1 cellular context compared by ENCODE assay signal in the genomic region with DNA sequence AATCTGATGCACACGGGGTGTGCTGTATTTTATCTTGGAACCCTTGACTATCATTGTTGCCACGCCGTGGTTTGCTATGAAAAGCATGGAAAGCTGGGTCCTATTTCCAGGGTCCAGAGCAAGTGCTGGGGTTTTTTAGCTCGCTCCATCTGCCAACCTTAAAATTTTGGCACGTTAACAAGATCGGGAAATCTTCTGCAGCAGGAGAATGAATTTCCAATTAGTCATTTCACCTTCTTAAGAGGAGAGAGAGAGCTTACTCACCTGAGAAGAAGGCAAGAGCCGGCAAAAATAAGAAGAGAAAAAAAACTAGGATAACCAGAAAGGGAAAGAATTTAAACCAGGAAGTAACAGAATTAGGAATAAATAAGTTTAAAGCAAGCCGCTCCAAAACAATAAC.
TF ChIP-seq lines count a peak whose summit lies in the region.

No MANE protein-coding gene starts in this region.

TF ChIP-seq in IMR-90, 13 proteins besides CTCF, POLR2A, EP300 and RAD21 (continued from another document):
- TF ChIP-seq, protein P1, sequence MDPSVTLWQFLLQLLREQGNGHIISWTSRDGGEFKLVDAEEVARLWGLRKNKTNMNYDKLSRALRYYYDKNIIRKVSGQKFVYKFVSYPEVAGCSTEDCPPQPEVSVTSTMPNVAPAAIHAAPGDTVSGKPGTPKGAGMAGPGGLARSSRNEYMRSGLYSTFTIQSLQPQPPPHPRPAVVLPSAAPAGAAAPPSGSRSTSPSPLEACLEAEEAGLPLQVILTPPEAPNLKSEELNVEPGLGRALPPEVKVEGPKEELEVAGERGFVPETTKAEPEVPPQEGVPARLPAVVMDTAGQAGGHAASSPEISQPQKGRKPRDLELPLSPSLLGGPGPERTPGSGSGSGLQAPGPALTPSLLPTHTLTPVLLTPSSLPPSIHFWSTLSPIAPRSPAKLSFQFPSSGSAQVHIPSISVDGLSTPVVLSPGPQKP (IDR thresholded peaks at IDR 0.05; ENCODE audit: borderline replicate concordance, low read depth, low read length) = no peak
- no peak for TF ChIP-seq RFX5 (IDR thresholded peaks at IDR 0.05; ENCODE audit: low read depth, low read length)
- TF ChIP-seq, protein P2, sequence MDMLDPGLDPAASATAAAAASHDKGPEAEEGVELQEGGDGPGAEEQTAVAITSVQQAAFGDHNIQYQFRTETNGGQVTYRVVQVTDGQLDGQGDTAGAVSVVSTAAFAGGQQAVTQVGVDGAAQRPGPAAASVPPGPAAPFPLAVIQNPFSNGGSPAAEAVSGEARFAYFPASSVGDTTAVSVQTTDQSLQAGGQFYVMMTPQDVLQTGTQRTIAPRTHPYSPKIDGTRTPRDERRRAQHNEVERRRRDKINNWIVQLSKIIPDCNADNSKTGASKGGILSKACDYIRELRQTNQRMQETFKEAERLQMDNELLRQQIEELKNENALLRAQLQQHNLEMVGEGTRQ (IDR thresholded peaks at IDR 0.05; ENCODE audit: low read depth, low read length) = no peak
- no peak for TF ChIP-seq SMC3 (IDR thresholded peaks at IDR 0.05; ENCODE audit: low read depth, low read length)
- TF ChIP-seq MXI1 (IDR thresholded peaks at IDR 0.05; ENCODE audit: borderline replicate concordance, low read depth, low read length) = no peak
- no peak for TF ChIP-seq BHLHE40 (IDR thresholded peaks at IDR 0.05; ENCODE audit: low read depth, low read length)
- TF ChIP-seq FOS (IDR thresholded peaks at IDR 0.05; ENCODE audit: low read depth, low read length) = no peak
- TF ChIP-seq CEBPB (IDR thresholded peaks at IDR 0.05; ENCODE audit: low read depth, low read length) = no peak
